25 cellular contexts compared by ENCODE assay signal in the genomic region with DNA sequence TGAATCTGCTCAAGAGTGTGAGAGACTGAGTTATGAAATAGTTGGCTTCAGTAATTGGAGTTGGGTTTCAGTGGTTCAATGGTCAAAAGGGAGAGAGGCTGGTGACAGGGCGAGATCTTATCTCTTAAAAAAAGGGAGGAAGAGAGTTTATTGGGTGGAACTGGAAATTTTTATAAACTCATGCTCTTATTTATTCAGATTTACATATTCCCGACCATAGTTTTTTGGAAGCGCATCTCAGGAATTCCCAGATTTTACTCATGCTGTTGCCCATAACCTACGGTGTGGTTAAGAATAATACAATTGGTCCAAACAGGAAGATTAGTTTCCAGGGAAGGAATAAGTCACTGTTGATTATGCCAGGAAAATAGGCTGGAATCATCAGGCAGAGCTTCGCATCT. TPM values are rescaled to one million over a fixed set of nuclear protein-coding genes. Genes with fewer than 3 reads are reported as not detected.
DNase-seq lines count a peak whose midpoint lies in the region; FAIRE-seq and TF ChIP-seq lines count a peak whose summit lies in the region.
"Had no signal": no experiment of that assay in that cellular context is flagged by ENCODE, and none has a peak within 500 bp of the region (broad histone marks: within the 10 kb centered on the region; RNA-seq: fewer than 3 reads in every experiment).

No MANE protein-coding gene starts in this region.

- H3K27ac Mint-ChIP-seq in activated naive CD8-positive, alpha-beta T cell treated with anti-CD3 and anti-CD28 coated beads for 36 hours: no peak overlapping the region
- H3K27ac Mint-ChIP-seq: activated CD8-positive, alpha-beta memory T cell treated with anti-CD3 and anti-CD28 coated beads, Interleukin-2, amount 10 ng/mL, durations not matched to agents 7 days and 5 days; brain; CD4-positive, CD25-positive, alpha-beta regulatory T cell; nephron progenitor cell had no signal

- H3K4me3 Mint-ChIP-seq in activated naive CD8-positive, alpha-beta T cell treated with anti-CD3 and anti-CD28 coated beads for 36 hours: no peak overlapping the region
- H3K4me3 Mint-ChIP-seq: activated CD8-positive, alpha-beta memory T cell treated with anti-CD3 and anti-CD28 coated beads, Interleukin-2, amount 10 ng/mL, durations not matched to agents 7 days and 5 days; brain; CD4-positive, CD25-positive, alpha-beta regulatory T cell; nephron progenitor cell; stimulated activated naive CD8-positive, alpha-beta T cell treated with anti-CD3 and anti-CD28 coated beads, Interleukin-15, Interleukin-2, amounts not matched to agents 100 ng/mL and 50 ng/mL, for 24 hours had no signal

- TF ChIP-seq CTCF in NB4 (IDR thresholded peaks at IDR 0.05; ENCODE audit: low read depth, low read length): no peak

- peaks cover 30% of the 10 kb centered on the region for H3K4me1 Mint-ChIP-seq in activated naive CD8-positive, alpha-beta T cell treated with anti-CD3 and anti-CD28 coated beads for 36 hours
- H3K4me1 Mint-ChIP-seq: activated CD8-positive, alpha-beta memory T cell treated with anti-CD3 and anti-CD28 coated beads, Interleukin-2, amount 10 ng/mL, durations not matched to agents 7 days and 5 days had no signal

- no peaks in the 10 kb centered on the region for H3K27me3 Mint-ChIP-seq in activated naive CD8-positive, alpha-beta T cell treated with anti-CD3 and anti-CD28 coated beads for 36 hours
- H3K27me3 Mint-ChIP-seq: brain; stimulated activated naive CD8-positive, alpha-beta T cell treated with anti-CD3 and anti-CD28 coated beads, Interleukin-15, Interleukin-2, amounts not matched to agents 100 ng/mL and 50 ng/mL, for 24 hours had no signal

- no peak for TF ChIP-seq POLR2A in NB4 (IDR thresholded peaks at IDR 0.05; ENCODE audit: extremely low read depth, insufficient read length)

- FAIRE-seq in frontal cortex (lab: Jason Lieb, UNC): no peak
- FAIRE-seq: small intestine, TTC549 had no signal

- no peak overlapping the region for H3K4me3 ChIP-seq in NB4 (ENCODE audit: low read depth, low read length)
- H3K4me3 ChIP-seq: coronary artery, Peyer's patch, transverse colon had no signal

- peaks cover 5% of the 10 kb centered on the region for H3K9me3 Mint-ChIP-seq in activated naive CD8-positive, alpha-beta T cell treated with anti-CD3 and anti-CD28 coated beads for 36 hours
- H3K9me3 Mint-ChIP-seq: brain; CD4-positive, CD25-positive, alpha-beta regulatory T cell; nephron progenitor cell; stimulated activated naive CD8-positive, alpha-beta T cell treated with anti-CD3 and anti-CD28 coated beads, Interleukin-15, Interleukin-2, amounts not matched to agents 100 ng/mL and 50 ng/mL, for 24 hours had no signal

- peaks cover 10% of the 10 kb centered on the region for H3K36me3 Mint-ChIP-seq in activated naive CD8-positive, alpha-beta T cell treated with anti-CD3 and anti-CD28 coated beads for 36 hours
- H3K36me3 Mint-ChIP-seq: brain; CD4-positive, CD25-positive, alpha-beta regulatory T cell had no signal

- DNase-seq in EH (ENCODE audit: low read depth) (peak; percentile 3), NB4 (ENCODE audit: low read depth) (peak; percentile 66), dermis blood vessel endothelial cell (peak; percentile 28), iris pigment epithelial cell (ENCODE audit: low read depth) (peak; percentile 63), NCI-H345 (lab: John Stamatoyannopoulos, UW) (no peak), frontal cortex (ENCODE audit: low spot score in 2 of 2) (no peak), activated T-cell treated with anti-CD3 and anti-CD28 coated beads for 4 hours (no peak)
- no peak for DNase-seq in activated naive CD8-positive, alpha-beta T cell treated with anti-CD3 and anti-CD28 coated beads for 36 hours
- DNase-seq: activated CD4-positive, alpha-beta T cell treated with anti-CD3 and anti-CD28 coated beads for 48 hours; activated CD8-positive, alpha-beta memory T cell treated with anti-CD3 and anti-CD28 coated beads, Interleukin-2, amount 10 ng/mL, durations not matched to agents 7 days and 5 days; CD4-positive, CD25-positive, alpha-beta regulatory T cell; DMS153; foreskin melanocyte; NCI-H2029; nephron progenitor cell; Peyer's patch; posterior cingulate gyrus; small intestine; stimulated activated CD4-positive, alpha-beta T cell treated with anti-CD3 and anti-CD28 coated beads, Interleukin-2, amount 100 ng/mL, for 48 hours; SW 1271; transverse colon had no signal

RNA-seq across cellular contexts. Expression of a gene that starts 41.4 kb away (rescaled TPM):
- total RNA-seq in dermis blood vessel endothelial cell: 3.4 and 3.7 TPM in 2 replicates
- total RNA-seq in activated naive CD8-positive, alpha-beta T cell treated with anti-CD3 and anti-CD28 coated beads for 36 hours: 10 to 100 TPM; 32.7 to 33.6 TPM
- total RNA-seq in frontal cortex: 49.7 TPM

Comparison
In these comparisons a context has a peak if more than half of its experiments do, and no peak if none do; other contexts are left out.
1. DNase-seq: peak in EH (single experiment), NB4 (single experiment), dermis blood vessel endothelial cell (single experiment) and iris pigment epithelial cell (single experiment); none in NCI-H345 (single experiment), activated naive CD8-positive, alpha-beta T cell treated with anti-CD3 and anti-CD28 coated beads for 36 hours (single experiment), frontal cortex (0 of 2) and activated T-cell treated with anti-CD3 and anti-CD28 coated beads for 4 hours (single experiment).